ENCODE assay signal across 1 cellular context in the genomic region with DNA sequence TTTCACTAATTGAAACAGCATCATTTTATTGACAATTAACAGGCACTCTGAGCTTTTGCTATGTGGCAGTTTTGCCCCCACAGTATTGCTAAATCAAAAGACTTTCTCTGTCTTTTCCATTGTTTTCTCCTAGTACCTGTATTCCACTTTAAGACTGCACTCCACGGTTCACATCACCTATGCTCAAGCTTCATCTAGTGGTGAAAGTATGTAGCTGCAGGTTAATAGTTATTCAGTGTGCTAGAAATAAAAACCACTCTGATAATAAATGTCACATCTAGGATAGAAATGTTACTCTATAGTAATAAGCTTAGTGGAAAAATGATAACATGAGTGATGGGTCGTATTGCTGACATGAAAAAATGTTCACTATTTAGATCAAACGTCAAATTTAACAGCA.
TF ChIP-seq lines count a peak whose summit lies in the region.

No MANE protein-coding gene starts in this region.

TF ChIP-seq in HCT116, 20 proteins besides CTCF, POLR2A, EP300 and RAD21 (continued from another document):
- TF ChIP-seq, protein P1, sequence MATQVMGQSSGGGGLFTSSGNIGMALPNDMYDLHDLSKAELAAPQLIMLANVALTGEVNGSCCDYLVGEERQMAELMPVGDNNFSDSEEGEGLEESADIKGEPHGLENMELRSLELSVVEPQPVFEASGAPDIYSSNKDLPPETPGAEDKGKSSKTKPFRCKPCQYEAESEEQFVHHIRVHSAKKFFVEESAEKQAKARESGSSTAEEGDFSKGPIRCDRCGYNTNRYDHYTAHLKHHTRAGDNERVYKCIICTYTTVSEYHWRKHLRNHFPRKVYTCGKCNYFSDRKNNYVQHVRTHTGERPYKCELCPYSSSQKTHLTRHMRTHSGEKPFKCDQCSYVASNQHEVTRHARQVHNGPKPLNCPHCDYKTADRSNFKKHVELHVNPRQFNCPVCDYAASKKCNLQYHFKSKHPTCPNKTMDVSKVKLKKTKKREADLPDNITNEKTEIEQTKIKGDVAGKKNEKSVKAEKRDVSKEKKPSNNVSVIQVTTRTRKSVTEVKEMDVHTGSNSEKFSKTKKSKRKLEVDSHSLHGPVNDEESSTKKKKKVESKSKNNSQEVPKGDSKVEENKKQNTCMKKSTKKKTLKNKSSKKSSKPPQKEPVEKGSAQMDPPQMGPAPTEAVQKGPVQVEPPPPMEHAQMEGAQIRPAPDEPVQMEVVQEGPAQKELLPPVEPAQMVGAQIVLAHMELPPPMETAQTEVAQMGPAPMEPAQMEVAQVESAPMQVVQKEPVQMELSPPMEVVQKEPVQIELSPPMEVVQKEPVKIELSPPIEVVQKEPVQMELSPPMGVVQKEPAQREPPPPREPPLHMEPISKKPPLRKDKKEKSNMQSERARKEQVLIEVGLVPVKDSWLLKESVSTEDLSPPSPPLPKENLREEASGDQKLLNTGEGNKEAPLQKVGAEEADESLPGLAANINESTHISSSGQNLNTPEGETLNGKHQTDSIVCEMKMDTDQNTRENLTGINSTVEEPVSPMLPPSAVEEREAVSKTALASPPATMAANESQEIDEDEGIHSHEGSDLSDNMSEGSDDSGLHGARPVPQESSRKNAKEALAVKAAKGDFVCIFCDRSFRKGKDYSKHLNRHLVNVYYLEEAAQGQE (IDR thresholded peaks at IDR 0.05; ENCODE audit: low read depth): no peak
- TF ChIP-seq EZH2 (IDR thresholded peaks at IDR 0.05) (no peak), CEBPB (IDR thresholded peaks at IDR 0.05; ENCODE audit: low read depth) (no peak), ZNF274 (IDR thresholded peaks at IDR 0.05; ENCODE audit: low read depth, low read length) (no peak), SIN3A (IDR thresholded peaks at IDR 0.05; ENCODE audit: low read depth) (no peak), ZFX (IDR thresholded peaks at IDR 0.05) (no peak), SP1 (IDR thresholded peaks at IDR 0.05; ENCODE audit: low read depth) (no peak), YY1 (IDR thresholded peaks at IDR 0.05; ENCODE audit: extremely low read depth, insufficient replicate concordance, low read depth, low read length) (no peak)
